ENCODE assay signal across 32 cellular contexts in genomic region chr9:7258688-7259396, GRCh38.
"Had no signal": no experiment of that assay in that cellular context is flagged by ENCODE, and none has a peak within 500 bp of the region (broad histone marks: within the 10 kb centered on the region; RNA-seq: fewer than 3 reads in every experiment).

No MANE protein-coding gene starts in this region.

- H3K27ac ChIP-seq: brain microvascular endothelial cell, coronary artery, SJCRH30, WERI-Rb-1 had no signal

- ATAC-seq: activated CD8-positive, alpha-beta memory T cell treated with anti-CD3 and anti-CD28 coated beads, Interleukin-2, amount 10 ng/mL, durations not matched to agents 7 days and 5 days; activated T-cell treated with anti-CD3 and anti-CD28 coated beads, Interleukin-2, amount 50 U/mL, for 72 hours; activated T-helper 17 cell treated with anti-CD3 and anti-CD28 coated beads, Interleukin-2, amount 50 U/mL, for 72 hours; Panc1 had no signal

- H3K9me3 ChIP-seq: SJCRH30 had no signal

- H3K4me3 ChIP-seq: coronary artery, SJCRH30 had no signal

- H3K4me1 ChIP-seq: SJCRH30 had no signal

- DNase-seq: activated CD4-positive, alpha-beta memory T cell treated with anti-CD3 and anti-CD28 coated beads, Interleukin-2, amount 10 ng/mL, durations not matched to agents 7 days and 5 days; activated CD4-positive, alpha-beta T cell treated with anti-CD3 and anti-CD28 coated beads for 1 hour; activated CD4-positive, alpha-beta T cell treated with anti-CD3 and anti-CD28 coated beads for 48 hours; activated CD4-positive, CD25-positive, alpha-beta regulatory T cell; activated CD8-positive, alpha-beta memory T cell treated with anti-CD3 and anti-CD28 coated beads for 24 hours; activated CD8-positive, alpha-beta memory T cell treated with anti-CD3 and anti-CD28 coated beads, Interleukin-2, amount 10 ng/mL, durations not matched to agents 7 days and 5 days; activated effector memory CD4-positive, alpha-beta T cell treated with anti-CD3 and anti-CD28 coated beads, Interleukin-2, amount 50 U/mL, for 16 hours; activated naive CD4-positive, alpha-beta T cell; activated naive CD4-positive, alpha-beta T cell treated with anti-CD3 and anti-CD28 coated beads, Interleukin-2, amount 50 U/mL, for 16 hours; activated naive CD8-positive, alpha-beta T cell treated with anti-CD3 and anti-CD28 coated beads for 36 hours; activated T-cell treated with anti-CD3 and anti-CD28 coated beads, Interleukin-2, amount 50 U/mL, for 1 hour; activated T-cell treated with anti-CD3 and anti-CD28 coated beads, Interleukin-2, amount 50 U/mL, for 72 hours; amniotic stem cell; aorta; brain microvascular endothelial cell; NCI-H1092 treated with DMSO at 0.1 percent for 48 hours; NCI-H1436; NCI-H187; NCI-H2029 treated with DMSO at 0.1 percent for 48 hours; NCI-H2107; NCI-H2171; NCI-H510A; SHP77; SJCRH30; SW 1271; T-helper 1 cell; T-helper 2 cell; T-helper 9 cell; WERI-Rb-1 had no signal

- H3K36me3 ChIP-seq: brain microvascular endothelial cell, SJCRH30, WERI-Rb-1 had no signal

- H3K27me3 ChIP-seq: brain microvascular endothelial cell, SJCRH30 had no signal
